In the genomic region with DNA sequence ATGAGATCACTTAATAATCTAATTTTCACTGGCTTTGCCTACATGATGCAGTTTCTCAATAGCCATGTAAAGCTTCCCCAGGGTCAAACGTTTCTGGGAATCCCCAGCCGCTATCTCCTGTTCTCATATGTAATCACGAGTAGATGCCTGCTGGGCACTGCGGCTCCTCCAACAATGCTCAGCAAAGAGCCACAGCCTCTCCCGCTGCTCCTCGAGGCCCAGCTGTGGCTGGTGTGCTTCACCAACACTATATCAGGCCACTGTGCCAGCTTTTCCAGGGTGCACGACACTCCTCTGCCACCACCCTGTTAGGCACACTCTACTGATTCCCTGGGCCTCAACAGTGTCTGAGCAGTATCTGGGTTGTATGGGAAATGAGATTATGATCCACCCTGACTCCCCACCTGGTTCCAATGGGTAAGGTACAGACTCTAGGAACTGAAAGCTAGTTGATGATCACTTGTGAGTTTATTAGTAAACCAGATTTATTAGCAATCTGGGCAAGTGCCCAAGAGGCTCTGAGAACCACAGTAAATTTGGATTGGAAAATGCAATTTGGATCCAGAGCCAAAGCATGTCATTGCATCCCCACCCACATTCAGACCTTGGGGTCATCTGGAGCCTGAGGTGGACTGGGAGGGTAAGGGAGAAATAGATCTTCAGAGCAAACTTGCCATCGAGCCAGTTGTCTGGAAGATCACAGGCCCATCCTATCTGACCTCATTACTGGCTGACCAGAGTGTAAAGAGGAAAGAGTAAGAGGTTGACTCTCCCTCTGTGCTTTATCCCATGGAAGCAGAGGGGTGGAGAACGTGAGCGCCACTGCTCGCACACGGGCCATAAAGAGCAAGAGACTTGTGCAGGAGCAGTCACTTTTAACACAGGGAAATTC, we compare ENCODE assay signal across 15 cellular contexts.
DNase-seq lines count a peak whose midpoint lies in the region; TF ChIP-seq lines count a peak whose summit lies in the region.
"Had no signal": no experiment of that assay in that cellular context is flagged by ENCODE, and none has a peak within 500 bp of the region (broad histone marks: within the 10 kb centered on the region; RNA-seq: fewer than 3 reads in every experiment).

No MANE protein-coding gene starts in this region.

- H2BK15ac ChIP-seq in neuronal stem cell (ENCODE audit: low read length) = no peak overlapping the region
- no peak overlapping the region for H2BK15ac ChIP-seq in mesenchymal stem cell (ENCODE audit: low read depth, poor library complexity, severe bottlenecking)

- H3K9me3 ChIP-seq in neuronal stem cell (replicated peaks in 1 of 2; ENCODE audit: control insufficient read depth in 2 of 2, insufficient read depth in 1 of 2, low read depth in 1 of 2, low read length in 2 of 2) (no peaks in the 10 kb centered on the region), mesenchymal stem cell (ENCODE audit: control insufficient read depth, low read length) (no peaks in the 10 kb centered on the region)

- H4K8ac ChIP-seq in neuronal stem cell (ENCODE audit: low read depth, low read length) = no peak overlapping the region
- H4K8ac ChIP-seq in mesenchymal stem cell (ENCODE audit: low read length) = no peak overlapping the region

- peak; percentile 14 for DNase-seq in H7
- DNase-seq in NCI-H69 (lab: John Stamatoyannopoulos, UW) = peak; percentile 81
- peak; percentile 59 for DNase-seq in foreskin melanocyte
- no peak for DNase-seq in neuronal stem cell (ENCODE audit: low spot score)
- DNase-seq in SW480 (ENCODE audit: low spot score) = no peak
- DNase-seq in mesenchymal stem cell = no peak
- no peak for DNase-seq in erythroblast (lab: John Stamatoyannopoulos, UW)
- no peak for DNase-seq in activated effector memory CD4-positive, alpha-beta T cell treated with anti-CD3 and anti-CD28 coated beads, Interleukin-2, amount 50 U/mL, for 16 hours
- DNase-seq: activated CD4-positive, alpha-beta T cell treated with anti-CD3 and anti-CD28 coated beads, Interleukin-2, amount 10 ng/mL, durations not matched to agents 7 days and 5 days; activated naive CD8-positive, alpha-beta T cell treated with anti-CD3 and anti-CD28 coated beads for 36 hours; cerebellar nuclear complex; kidney glomerular epithelial cell; naive thymus-derived CD4-positive, alpha-beta T cell; NCI-H526 treated with DMSO at 0.1 percent for 48 hours; stimulated activated CD4-positive, alpha-beta T cell treated with anti-CD3 and anti-CD28 coated beads, Interleukin-4, amount 100 ng/mL, for 1 hour had no signal

- H3K79me1 ChIP-seq in neuronal stem cell (ENCODE audit: low read depth, low read length) = no peaks in the 10 kb centered on the region
- no peaks in the 10 kb centered on the region for H3K79me1 ChIP-seq in mesenchymal stem cell (replicated peaks; ENCODE audit: low read length, poor library complexity, severe bottlenecking)

- H3K9ac ChIP-seq in neuronal stem cell (ENCODE audit: low read depth, low read length, poor library complexity) (no peak overlapping the region), mesenchymal stem cell (ENCODE audit: low read length) (no peak overlapping the region)

- no peaks in the 10 kb centered on the region for H3K36me3 ChIP-seq in H7 (replicated peaks; ENCODE audit: control insufficient read depth, insufficient read depth, low read length)
- H3K36me3 ChIP-seq in neuronal stem cell (replicated peaks in 1 of 2; ENCODE audit: control insufficient read depth in 2 of 2, insufficient read depth in 2 of 2, low read length in 2 of 2) = no peaks in the 10 kb centered on the region
- no peaks in the 10 kb centered on the region for H3K36me3 ChIP-seq in mesenchymal stem cell (ENCODE audit: control insufficient read depth in 1 of 2, insufficient read depth in 2 of 2, low read depth in 1 of 2, low read length in 2 of 2)

- H3K18ac ChIP-seq in neuronal stem cell (ENCODE audit: low read length) = peak overlapping the region; percentile 76
- no peak overlapping the region for H3K18ac ChIP-seq in mesenchymal stem cell (ENCODE audit: low read depth in 1 of 2, low read length in 2 of 2)

- H3K27ac ChIP-seq in neuronal stem cell (replicated peaks; ENCODE audit: low read length) = no peak overlapping the region
- no peak overlapping the region for H3K27ac ChIP-seq in mesenchymal stem cell (ENCODE audit: low read length, poor library complexity, severe bottlenecking)

- no peak overlapping the region for H3K23ac ChIP-seq in neuronal stem cell (ENCODE audit: low read depth, low read length, poor library complexity)
- H3K23ac ChIP-seq in mesenchymal stem cell (ENCODE audit: low read length in 2 of 2) = no peak overlapping the region

- H3K4me3 ChIP-seq in H7 (ENCODE audit: insufficient read depth, low read depth, low read length) = no peak overlapping the region
- no peak overlapping the region for H3K4me3 ChIP-seq in neuronal stem cell (ENCODE audit: low read length in 2 of 2)
- peak overlapping the region in 1 of 2 experiments; percentile 16 for H3K4me3 ChIP-seq in mesenchymal stem cell (ENCODE audit: insufficient read depth in 1 of 2, low read depth in 1 of 2, low read length in 2 of 2)

- H2AFZ ChIP-seq in neuronal stem cell (ENCODE audit: low read length) (peak overlapping the region; percentile 60), mesenchymal stem cell (ENCODE audit: low read depth, low read length) (no peak overlapping the region)

- H2BK5ac ChIP-seq in neuronal stem cell (ENCODE audit: low read length) = no peak overlapping the region
- no peak overlapping the region for H2BK5ac ChIP-seq in mesenchymal stem cell (ENCODE audit: low read depth, low read length, poor library complexity, severe bottlenecking)

- no peak overlapping the region for H2AK5ac ChIP-seq in neuronal stem cell (ENCODE audit: low read depth, low read length)
- no peak overlapping the region for H2AK5ac ChIP-seq in mesenchymal stem cell (ENCODE audit: low read length, severe bottlenecking)

- no peak overlapping the region for H4K91ac ChIP-seq in neuronal stem cell (ENCODE audit: low read depth, low read length, poor library complexity)
- H4K91ac ChIP-seq in mesenchymal stem cell (ENCODE audit: low read length) = no peak overlapping the region

- H3K4ac ChIP-seq in neuronal stem cell (ENCODE audit: low read length) (no peak overlapping the region), mesenchymal stem cell (ENCODE audit: low read depth in 1 of 2, low read length in 2 of 2) (no peak overlapping the region)

- no peak overlapping the region for H3K14ac ChIP-seq in neuronal stem cell (ENCODE audit: low read length)
- H3K14ac ChIP-seq in mesenchymal stem cell (ENCODE audit: low read length in 2 of 2) = no peak overlapping the region

- H3K4me2 ChIP-seq in neuronal stem cell (ENCODE audit: insufficient read depth, low read length, poor library complexity, severe bottlenecking) (no peak overlapping the region), mesenchymal stem cell (ENCODE audit: low read length, poor library complexity, severe bottlenecking) (no peak overlapping the region)

- TF ChIP-seq POLR2A in erythroblast (IDR thresholded peaks at IDR 0.05; ENCODE audit: low read length) = no peak

- H3K27me3 ChIP-seq in H7 (ENCODE audit: control insufficient read depth, insufficient read depth, low read length) (no peaks in the 10 kb centered on the region), neuronal stem cell (ENCODE audit: control insufficient read depth in 3 of 3, insufficient read depth in 3 of 3, low read depth in 1 of 3, low read length in 3 of 3) (no peaks in the 10 kb centered on the region), mesenchymal stem cell (ENCODE audit: control insufficient read depth in 1 of 2, insufficient read depth in 1 of 2, low read length in 2 of 2) (no peaks in the 10 kb centered on the region)

- H2BK12ac ChIP-seq in neuronal stem cell (ENCODE audit: low read length) (no peak overlapping the region), mesenchymal stem cell (ENCODE audit: low read length in 2 of 2) (no peak overlapping the region)

- H3K4me1 ChIP-seq in neuronal stem cell (ENCODE audit: control insufficient read depth in 2 of 2, insufficient read depth in 1 of 2, low read depth in 1 of 2, low read length in 2 of 2) (peaks cover 2% of the 10 kb centered on the region in 2 donors), mesenchymal stem cell (ENCODE audit: control insufficient read depth, insufficient read depth, low read depth, low read length) (no peaks in the 10 kb centered on the region)

- no CpG with 5 or more reads among the region's 12 CpGs for WGBS in neuronal stem cell (ENCODE audit: extremely low coverage in 2 of 2, insufficient read length in 2 of 2, insufficient replicate concordance in 1 of 2), 2 donors
- WGBS in mesenchymal stem cell = 83% methylated on average over 11 of the region's 12 CpGs

- H2BK120ac ChIP-seq in neuronal stem cell (ENCODE audit: low read depth, low read length) (no peak overlapping the region), mesenchymal stem cell (ENCODE audit: low read depth, low read length) (no peak overlapping the region)

Comparison
In these comparisons a context has a peak if more than half of its experiments do, and no peak if none do; other contexts are left out.
1. DNase-seq: peak in H7 (single experiment), NCI-H69 (single experiment) and foreskin melanocyte (single experiment); none in neuronal stem cell (single experiment), SW480 (single experiment), mesenchymal stem cell (single experiment), erythroblast (0 of 2) and activated effector memory CD4-positive, alpha-beta T cell treated with anti-CD3 and anti-CD28 coated beads, Interleukin-2, amount 50 U/mL, for 16 hours (single experiment).